11 cellular contexts compared by ENCODE assay signal in genomic region chr6:72787521-72788031, GRCh38.
DNase-seq lines count a peak whose midpoint lies in the region; ATAC-seq and TF ChIP-seq lines count a peak whose summit lies in the region.
"Had no signal": no experiment of that assay in that cellular context is flagged by ENCODE, and none has a peak within 500 bp of the region (broad histone marks: within the 10 kb centered on the region; RNA-seq: fewer than 3 reads in every experiment).

No MANE protein-coding gene starts in this region.

- peak; percentile 91 for DNase-seq in AG10803 (ENCODE audit: low read depth)
- DNase-seq in LHCN-M2 (ENCODE audit: low read depth), result peak; percentile 87
- DNase-seq in astrocyte of the hippocampus (ENCODE audit: low read depth, low spot score), result peak; percentile 88
- peak in 1 of 2 donors; percentile 51 for DNase-seq in left lung
- DNase-seq in NCI-H2107 (lab: John Stamatoyannopoulos, UW), result no peak
- DNase-seq in GM10248 (ENCODE audit: extremely low spot score), result no peak
- DNase-seq: DMS153, glutamatergic neuron, spleen had no signal

- peaks cover 0 to 5% of the 10 kb centered on the region in 2 donors for H3K4me1 ChIP-seq in left lung
- H3K4me1 ChIP-seq: spleen had no signal

- H3K27me3 ChIP-seq in left lung, result no peaks in the 10 kb centered on the region
- H3K27me3 ChIP-seq: spleen had no signal

- POLR2A ChIA-PET in GM10248 (lab: Yijun Ruan, JAX), result no interaction called here

- H3K9me3 ChIP-seq in left lung, result no peaks in the 10 kb centered on the region
- H3K9me3 ChIP-seq: spleen had no signal

- CTCF ChIA-PET in GM10248 (lab: Yijun Ruan, JAX), result interaction anchor here (0.9 to 1.5 kb wide), 2 partner anchors 9 to 15 kb away, joined by 3 to 5 read pairs; no protein-coding TSS in a partner anchor

- H3K4me3 ChIP-seq in AG10803 (ENCODE audit: low read length) (no peak overlapping the region), left lung (no peak overlapping the region)
- H3K4me3 ChIP-seq: spleen had no signal

- no peaks in the 10 kb centered on the region for H3K36me3 ChIP-seq in left lung
- H3K36me3 ChIP-seq: spleen had no signal

- ATAC-seq in left lung (peak; percentile 81), HG02623 (IDR thresholded peaks at IDR 0.05; ENCODE audit: unreplicated experiment) (no peak), GM18861 (IDR thresholded peaks at IDR 0.05; ENCODE audit: unreplicated experiment) (no peak)

- intact Hi-C loops in left lung (cut with DNase I), result no loop called here

- H3K27ac ChIP-seq in left lung, result peak overlapping the region in 1 of 2 donors; percentile 29
- H3K27ac ChIP-seq: spleen had no signal

- no peak for TF ChIP-seq CTCF in AG10803 (conservative IDR thresholded peaks at IDR 0.05; ENCODE audit: low read length)
- no peak for TF ChIP-seq CTCF in left lung (IDR thresholded peaks at IDR 0.05)
- no peak for TF ChIP-seq CTCF in GM10248 (IDR thresholded peaks at IDR 0.05; ENCODE audit: control extremely low read depth, extremely low read depth, low read depth, missing control alignments)

Comparison
In these comparisons a context has a peak if more than half of its experiments do, and no peak if none do; other contexts are left out.
1. DNase-seq: peak in AG10803 (single experiment), LHCN-M2 (single experiment) and astrocyte of the hippocampus (single experiment); none in NCI-H2107 (single experiment) and GM10248 (single experiment).